10 cellular contexts compared by ENCODE assay signal in the genomic region with DNA sequence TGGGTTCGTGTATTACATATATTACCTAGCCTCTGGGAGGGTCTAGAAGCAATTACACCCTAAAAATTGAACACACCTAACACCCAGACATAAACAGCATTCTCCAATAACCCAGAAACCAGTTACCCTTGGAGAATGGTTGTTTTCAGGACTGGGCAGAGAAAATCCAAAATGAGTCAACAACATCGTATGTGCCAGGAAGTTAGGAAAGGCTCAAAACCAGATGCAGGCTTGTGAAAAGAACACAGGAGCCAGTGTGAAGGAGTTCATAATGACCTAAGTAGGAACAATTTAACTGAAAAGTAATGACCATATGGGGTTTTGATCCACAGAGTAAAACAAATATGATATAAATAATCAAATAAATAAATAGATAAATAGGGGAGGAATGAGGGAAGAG. TPM values are rescaled to one million over a fixed set of nuclear protein-coding genes. Genes with fewer than 3 reads are reported as not detected.
A peak's percentile ranks its signal among the peaks of the same experiment; 100 is the strongest.
DNase-seq lines count a peak whose midpoint lies in the region; ATAC-seq and TF ChIP-seq lines count a peak whose summit lies in the region.
"Had no signal": no experiment of that assay in that cellular context is flagged by ENCODE, and none has a peak within 500 bp of the region (broad histone marks: within the 10 kb centered on the region; RNA-seq: fewer than 3 reads in every experiment).

No MANE protein-coding gene starts in this region.

- CTCF ChIA-PET in GM10248 (lab: Yijun Ruan, JAX) = interaction anchor here (1.3 to 4.1 kb wide), 3 partner anchors 9 to 25 kb away, joined by 3 to 22 read pairs (median 13); no protein-coding TSS in a partner anchor

- no peak for TF ChIP-seq CTCF in omental fat pad (IDR thresholded peaks at IDR 0.05)
- TF ChIP-seq CTCF in GM10248 (IDR thresholded peaks at IDR 0.05; ENCODE audit: control extremely low read depth, extremely low read depth, low read depth, missing control alignments) = no peak

- POLR2A ChIA-PET in GM10248 (lab: Yijun Ruan, JAX) = no interaction called here

- peak; percentile 51 for ATAC-seq in omental fat pad (ENCODE audit: low FRiP score)

- DNase-seq in GF-D8 (lab: John Stamatoyannopoulos, UW) (peak; percentile 43), NCI-H226 (peak; percentile 54), dedifferentiated amniotic fluid mesenchymal stem cell (ENCODE audit: extremely low spot score) (peak; percentile 24), omental fat pad (ENCODE audit: low spot score) (no peak), MV-4-11 (lab: John Stamatoyannopoulos, UW) (no peak), hippocampal formation (lab: John Stamatoyannopoulos, UW) (no peak), GM10248 (ENCODE audit: extremely low spot score) (no peak), NCI-H1417 (lab: John Stamatoyannopoulos, UW) (no peak)
- DNase-seq: kidney, NCI-H345 had no signal

RNA-seq across cellular contexts. Expression of a gene that starts 5.1 kb away (rescaled TPM):
- 10 to 100 TPM; 24.7 to 29.0 (median 26.3) TPM for total RNA-seq in omental fat pad

Comparison
In these comparisons a context has a peak if more than half of its experiments do, and no peak if none do; other contexts are left out.
1. DNase-seq: peak in GF-D8 (single experiment), NCI-H226 (single experiment) and dedifferentiated amniotic fluid mesenchymal stem cell (single experiment); none in omental fat pad (single experiment), MV-4-11 (single experiment), hippocampal formation (0 of 2), GM10248 (single experiment) and NCI-H1417 (0 of 3).